Comparison of ENCODE assay signal across 31 cellular contexts in the genomic region with DNA sequence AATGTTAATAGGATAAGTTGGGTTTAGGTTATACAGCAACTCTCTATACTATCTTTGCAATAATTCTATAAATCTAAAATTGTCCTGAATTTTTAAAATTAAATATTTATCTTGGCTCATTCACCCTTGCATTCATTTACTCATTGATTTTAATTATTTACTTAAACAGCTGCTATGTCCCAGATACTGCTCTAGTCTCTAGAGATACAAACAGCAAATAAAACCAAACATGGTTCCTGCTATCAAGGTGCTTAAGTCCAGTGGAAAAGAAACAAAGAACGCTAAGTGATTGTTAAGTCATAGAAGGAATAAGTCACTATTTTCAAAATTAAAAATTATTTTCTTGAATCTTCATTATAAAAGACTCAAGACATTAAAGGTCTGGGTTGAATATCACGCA. TPM values are rescaled to one million over a fixed set of nuclear protein-coding genes. Genes with fewer than 3 reads are reported as not detected.
"Had no signal": no experiment of that assay in that cellular context is flagged by ENCODE, and none has a peak within 500 bp of the region (broad histone marks: within the 10 kb centered on the region; RNA-seq: fewer than 3 reads in every experiment).

No MANE protein-coding gene starts in this region.

- FAIRE-seq: small intestine had no signal

- H3K27ac ChIP-seq: heart left ventricle, lower lobe of right lung, ovary, prostate gland, sigmoid colon, spleen, suprapubic skin, thoracic aorta, tibial artery, upper lobe of right lung had no signal

- DNase-seq: heart left ventricle; hypothalamus; immature natural killer cell; left ventricle myocardium superior; lower lobe of right lung; mammary epithelial cell; mesendoderm; naive B cell; natural killer cell; nephron progenitor cell; ovary; posterior cingulate gyrus; retina; right cardiac atrium; sigmoid colon; small intestine; spleen; stimulated activated CD4-positive, alpha-beta T cell treated with anti-CD3 and anti-CD28 coated beads, Interleukin-4, amount 100 ng/mL, for 24 hours; stimulated activated naive CD4-positive, alpha-beta T cell; tibial artery; trophoblast cell; upper lobe of right lung had no signal

- H3K9me3 ChIP-seq: lower lobe of right lung, ovary, prostate gland, sigmoid colon, spleen, suprapubic skin, thoracic aorta, tibial artery, upper lobe of right lung had no signal

- ATAC-seq: heart left ventricle; left ventricle myocardium superior; lower lobe of right lung; right cardiac atrium; stimulated activated effector memory CD8-positive, alpha-beta T cell treated with anti-CD3 and anti-CD28 coated beads, Interleukin-12 subunit alpha, Interleukin-12 subunit beta, amount 100 ng/mL, for 72 hours; upper lobe of right lung had no signal

- H3K27me3 ChIP-seq: ovary, sigmoid colon, spleen, suprapubic skin, tibial artery, upper lobe of right lung had no signal

- H3K4me3 ChIP-seq: heart left ventricle, lower lobe of right lung, ovary, prostate gland, sigmoid colon, spleen, suprapubic skin, thoracic aorta, tibial artery, upper lobe of right lung had no signal

- H3K4me1 ChIP-seq: heart left ventricle, lower lobe of right lung, prostate gland, sigmoid colon, spleen, suprapubic skin, tibial artery, upper lobe of right lung had no signal

- H3K36me3 ChIP-seq: heart left ventricle, lower lobe of right lung, ovary, prostate gland, sigmoid colon, spleen, suprapubic skin, thoracic aorta, tibial artery, upper lobe of right lung had no signal

RNA-seq across cellular contexts. Expression of gene MAT1A, which starts 29.9 kb away (rescaled TPM):
- total RNA-seq: left ventricle myocardium superior, mononuclear cell, natural killer cell, omental fat pad, sigmoid colon, subcutaneous adipose tissue, thoracic aorta had no signal
- polyA plus RNA-seq: heart left ventricle, immature natural killer cell had no signal

RNA-seq across cellular contexts. Expression of gene DYDC1, which starts 37.2 kb away (rescaled TPM):
- total RNA-seq: heart left ventricle, kidney epithelial cell, left ventricle myocardium superior, mammary epithelial cell, mesothelial cell of epicardium, mononuclear cell, natural killer cell, omental fat pad, right cardiac atrium, sigmoid colon, spleen, subcutaneous adipose tissue, suprapubic skin, thoracic aorta, upper lobe of right lung had no signal
- polyA plus RNA-seq: heart left ventricle, immature natural killer cell, mammary epithelial cell, ovary, right cardiac atrium, sigmoid colon, small intestine, spleen had no signal

RNA-seq across cellular contexts. Expression of gene DYDC2, which starts 37.3 kb away (rescaled TPM):
- total RNA-seq: heart left ventricle, left ventricle myocardium superior, mononuclear cell, natural killer cell, omental fat pad, prostate gland, right cardiac atrium, sigmoid colon, spleen, subcutaneous adipose tissue, thoracic aorta, upper lobe of right lung had no signal
- polyA plus RNA-seq: heart left ventricle, immature natural killer cell, mammary epithelial cell, right cardiac atrium, spleen had no signal
